ENCODE assay signal across 1 cellular context in the genomic region with DNA sequence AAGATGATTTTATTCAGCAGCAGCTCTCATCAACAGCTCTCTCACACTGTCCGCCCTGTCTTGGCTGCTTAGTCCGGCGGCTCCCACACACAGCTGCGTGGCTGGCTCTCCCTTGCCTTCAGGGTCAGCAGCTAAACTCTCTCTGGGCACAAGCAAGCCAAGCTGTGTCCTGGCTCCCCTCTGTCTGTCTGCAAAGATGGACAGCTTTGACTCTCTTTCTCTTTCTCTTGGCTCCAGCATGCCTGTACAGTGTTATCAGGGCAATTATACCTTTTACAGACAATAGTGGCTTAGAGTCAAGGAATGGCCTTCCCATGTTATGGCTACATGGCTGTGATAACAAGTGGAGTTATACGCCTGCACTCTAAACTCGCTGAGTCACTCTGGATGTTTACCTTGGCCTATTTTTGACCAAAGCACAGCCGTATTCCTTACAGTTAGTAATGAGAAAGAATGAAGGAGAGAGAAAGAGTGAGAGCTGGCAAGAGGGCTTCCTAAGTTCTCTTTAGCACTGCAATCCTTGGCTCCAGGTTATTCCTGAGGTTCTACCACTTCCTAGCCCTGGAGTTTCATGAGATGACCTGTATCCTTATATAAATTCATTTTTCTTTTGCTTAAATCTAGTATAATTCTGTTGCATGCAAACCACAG.
A peak's percentile ranks its signal among the peaks of the same experiment; 100 is the strongest.
TF ChIP-seq lines count a peak whose summit lies in the region.

No MANE protein-coding gene starts in this region.

TF ChIP-seq in K562, 482 proteins besides CTCF, POLR2A, EP300 and RAD21 (continued from another document and continues in another):
- no peak for TF ChIP-seq ARID3B (CRISPR knock-in tag; IDR thresholded peaks at IDR 0.05; ENCODE audit: borderline replicate concordance)
- TF ChIP-seq PHF21A (IDR thresholded peaks at IDR 0.05; ENCODE audit: borderline replicate concordance, low read depth): no peak
- TF ChIP-seq ZNF316 (IDR thresholded peaks at IDR 0.05): peak; percentile 98
- no peak for TF ChIP-seq ARID2 (IDR thresholded peaks at IDR 0.05)
- no peak for TF ChIP-seq ZNF324 (CRISPR knock-in tag; IDR thresholded peaks at IDR 0.05)
- no peak for TF ChIP-seq TAF1 (IDR thresholded peaks at IDR 0.05; ENCODE audit: control insufficient read depth, extremely low read depth, insufficient read depth, low read length, severe bottlenecking)
- no peak for TF ChIP-seq FOXJ3 (CRISPR knock-in tag; IDR thresholded peaks at IDR 0.05)
- TF ChIP-seq ZNF699 (CRISPR knock-in tag; IDR thresholded peaks at IDR 0.05; ENCODE audit: insufficient replicate concordance): no peak
- peak; percentile 45; the same call in 1 of the 2 replicates for TF ChIP-seq EGR1 (conservative IDR thresholded peaks at IDR 0.05)
- peak; percentile 98 to 99 for TF ChIP-seq FOXK2 (conservative IDR thresholded peaks at IDR 0.05 in 1 of 2, IDR thresholded peaks at IDR 0.05 in 1 of 2; ENCODE audit: low read depth in 2 of 2)
- TF ChIP-seq, protein P1, sequence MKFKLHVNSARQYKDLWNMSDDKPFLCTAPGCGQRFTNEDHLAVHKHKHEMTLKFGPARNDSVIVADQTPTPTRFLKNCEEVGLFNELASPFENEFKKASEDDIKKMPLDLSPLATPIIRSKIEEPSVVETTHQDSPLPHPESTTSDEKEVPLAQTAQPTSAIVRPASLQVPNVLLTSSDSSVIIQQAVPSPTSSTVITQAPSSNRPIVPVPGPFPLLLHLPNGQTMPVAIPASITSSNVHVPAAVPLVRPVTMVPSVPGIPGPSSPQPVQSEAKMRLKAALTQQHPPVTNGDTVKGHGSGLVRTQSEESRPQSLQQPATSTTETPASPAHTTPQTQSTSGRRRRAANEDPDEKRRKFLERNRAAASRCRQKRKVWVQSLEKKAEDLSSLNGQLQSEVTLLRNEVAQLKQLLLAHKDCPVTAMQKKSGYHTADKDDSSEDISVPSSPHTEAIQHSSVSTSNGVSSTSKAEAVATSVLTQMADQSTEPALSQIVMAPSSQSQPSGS (CRISPR knock-in tag; IDR thresholded peaks at IDR 0.05): no peak
- peak; percentile 75; the same call in 1 of the 2 replicates for TF ChIP-seq GATAD2B (IDR thresholded peaks at IDR 0.05; ENCODE audit: borderline replicate concordance)
- no peak for TF ChIP-seq NELFE (IDR thresholded peaks at IDR 0.05; ENCODE audit: insufficient read depth, insufficient read length)
- no peak for TF ChIP-seq ZNF444 (CRISPR knock-in tag; IDR thresholded peaks at IDR 0.05)
- TF ChIP-seq NBN (IDR thresholded peaks at IDR 0.05; ENCODE audit: low read depth): peak; percentile 82; the same call in 1 of the 2 replicates
- no peak for TF ChIP-seq ZBTB43 (CRISPR knock-in tag; IDR thresholded peaks at IDR 0.05)
- no peak for TF ChIP-seq ZSCAN29 (IDR thresholded peaks at IDR 0.05)
- TF ChIP-seq RBM22 (IDR thresholded peaks at IDR 0.05; ENCODE audit: low read depth, low read length, poor library complexity, severe bottlenecking): no peak
- no peak for TF ChIP-seq STAT5A (IDR thresholded peaks at IDR 0.05; ENCODE audit: borderline replicate concordance, low read length)
- 0 out of 2 replicates have a peak, but pooled peaks have one; percentile 17 for TF ChIP-seq ETV1 (tag; conservative IDR thresholded peaks at IDR 0.05; ENCODE audit: low read depth)
- TF ChIP-seq KLF6 (CRISPR knock-in tag; IDR thresholded peaks at IDR 0.05; ENCODE audit: borderline replicate concordance): 0 out of 2 replicates have a peak, but pooled peaks have one; percentile 9
- TF ChIP-seq SREBF1 (IDR thresholded peaks at IDR 0.05; ENCODE audit: borderline replicate concordance, low read depth, low read length): no peak
- peak; percentile 68 for TF ChIP-seq TEAD4 (IDR thresholded peaks at IDR 0.05; ENCODE audit: low read length)
- no peak for TF ChIP-seq TEAD4 (CRISPR knock-in tag; IDR thresholded peaks at IDR 0.05; ENCODE audit: borderline replicate concordance)
- TF ChIP-seq HOXB6 (CRISPR knock-in tag; IDR thresholded peaks at IDR 0.05; ENCODE audit: borderline replicate concordance): no peak
- TF ChIP-seq BCLAF1 (IDR thresholded peaks at IDR 0.05; ENCODE audit: borderline replicate concordance in 1 of 2, control insufficient read depth in 1 of 2, low read depth in 2 of 2, low read length in 1 of 2): no peak
- no peak for TF ChIP-seq LCOR (CRISPR knock-in tag; IDR thresholded peaks at IDR 0.05)
- TF ChIP-seq ZNF707 (CRISPR knock-in tag; conservative IDR thresholded peaks at IDR 0.05): no peak
- TF ChIP-seq, protein P2, sequence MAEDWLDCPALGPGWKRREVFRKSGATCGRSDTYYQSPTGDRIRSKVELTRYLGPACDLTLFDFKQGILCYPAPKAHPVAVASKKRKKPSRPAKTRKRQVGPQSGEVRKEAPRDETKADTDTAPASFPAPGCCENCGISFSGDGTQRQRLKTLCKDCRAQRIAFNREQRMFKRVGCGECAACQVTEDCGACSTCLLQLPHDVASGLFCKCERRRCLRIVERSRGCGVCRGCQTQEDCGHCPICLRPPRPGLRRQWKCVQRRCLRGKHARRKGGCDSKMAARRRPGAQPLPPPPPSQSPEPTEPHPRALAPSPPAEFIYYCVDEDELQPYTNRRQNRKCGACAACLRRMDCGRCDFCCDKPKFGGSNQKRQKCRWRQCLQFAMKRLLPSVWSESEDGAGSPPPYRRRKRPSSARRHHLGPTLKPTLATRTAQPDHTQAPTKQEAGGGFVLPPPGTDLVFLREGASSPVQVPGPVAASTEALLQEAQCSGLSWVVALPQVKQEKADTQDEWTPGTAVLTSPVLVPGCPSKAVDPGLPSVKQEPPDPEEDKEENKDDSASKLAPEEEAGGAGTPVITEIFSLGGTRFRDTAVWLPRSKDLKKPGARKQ (CRISPR knock-in tag; IDR thresholded peaks at IDR 0.05): no peak
- TF ChIP-seq TOE1 (IDR thresholded peaks at IDR 0.05; ENCODE audit: borderline replicate concordance): peak; percentile 40; the same call in 1 of the 2 replicates
- TF ChIP-seq TOE1 (CRISPR knock-in tag; IDR thresholded peaks at IDR 0.05; ENCODE audit: borderline replicate concordance, low read depth): no peak
- TF ChIP-seq ZNF589 (CRISPR knock-in tag; IDR thresholded peaks at IDR 0.05; ENCODE audit: low read depth): no peak
- TF ChIP-seq MCM3 (IDR thresholded peaks at IDR 0.05): no peak
- TF ChIP-seq, protein P3, sequence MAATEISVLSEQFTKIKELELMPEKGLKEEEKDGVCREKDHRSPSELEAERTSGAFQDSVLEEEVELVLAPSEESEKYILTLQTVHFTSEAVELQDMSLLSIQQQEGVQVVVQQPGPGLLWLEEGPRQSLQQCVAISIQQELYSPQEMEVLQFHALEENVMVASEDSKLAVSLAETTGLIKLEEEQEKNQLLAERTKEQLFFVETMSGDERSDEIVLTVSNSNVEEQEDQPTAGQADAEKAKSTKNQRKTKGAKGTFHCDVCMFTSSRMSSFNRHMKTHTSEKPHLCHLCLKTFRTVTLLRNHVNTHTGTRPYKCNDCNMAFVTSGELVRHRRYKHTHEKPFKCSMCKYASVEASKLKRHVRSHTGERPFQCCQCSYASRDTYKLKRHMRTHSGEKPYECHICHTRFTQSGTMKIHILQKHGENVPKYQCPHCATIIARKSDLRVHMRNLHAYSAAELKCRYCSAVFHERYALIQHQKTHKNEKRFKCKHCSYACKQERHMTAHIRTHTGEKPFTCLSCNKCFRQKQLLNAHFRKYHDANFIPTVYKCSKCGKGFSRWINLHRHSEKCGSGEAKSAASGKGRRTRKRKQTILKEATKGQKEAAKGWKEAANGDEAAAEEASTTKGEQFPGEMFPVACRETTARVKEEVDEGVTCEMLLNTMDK (IDR thresholded peaks at IDR 0.05; ENCODE audit: borderline replicate concordance, insufficient read depth, low read depth, low read length, poor library complexity, severe bottlenecking): no peak
- TF ChIP-seq MTA3 (IDR thresholded peaks at IDR 0.05; ENCODE audit: borderline replicate concordance): peak; percentile 80; the same call in 1 of the 2 replicates
- no peak for TF ChIP-seq MECOM (CRISPR knock-in tag; IDR thresholded peaks at IDR 0.05)
- TF ChIP-seq PHF20 (IDR thresholded peaks at IDR 0.05; ENCODE audit: partially characterized antibody): peak; percentile 56
- peak; percentile 45; the same call in 1 of the 2 replicates for TF ChIP-seq SMAD3 (CRISPR knock-in tag; conservative IDR thresholded peaks at IDR 0.05)
- no peak for TF ChIP-seq PHTF2 (CRISPR knock-in tag; IDR thresholded peaks at IDR 0.05)
- no peak for TF ChIP-seq CGGBP1 (CRISPR knock-in tag; IDR thresholded peaks at IDR 0.05)
- TF ChIP-seq, protein P4, sequence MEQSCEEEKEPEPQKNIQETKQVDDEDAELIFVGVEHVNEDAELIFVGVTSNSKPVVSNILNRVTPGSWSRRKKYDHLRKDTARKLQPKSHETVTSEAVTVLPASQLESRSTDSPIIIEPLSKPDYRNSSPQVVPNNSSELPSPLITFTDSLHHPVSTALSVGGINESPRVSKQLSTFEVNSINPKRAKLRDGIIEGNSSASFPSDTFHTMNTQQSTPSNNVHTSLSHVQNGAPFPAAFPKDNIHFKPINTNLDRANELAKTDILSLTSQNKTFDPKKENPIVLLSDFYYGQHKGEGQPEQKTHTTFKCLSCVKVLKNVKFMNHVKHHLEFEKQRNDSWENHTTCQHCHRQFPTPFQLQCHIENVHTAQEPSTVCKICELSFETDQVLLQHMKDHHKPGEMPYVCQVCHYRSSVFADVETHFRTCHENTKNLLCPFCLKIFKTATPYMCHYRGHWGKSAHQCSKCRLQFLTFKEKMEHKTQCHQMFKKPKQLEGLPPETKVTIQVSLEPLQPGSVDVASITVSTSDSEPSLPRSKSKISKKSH (CRISPR knock-in tag; IDR thresholded peaks at IDR 0.05): no peak
- peak; percentile 49; the same call in 1 of the 2 replicates for TF ChIP-seq FOXK1 (CRISPR knock-in tag; IDR thresholded peaks at IDR 0.05; ENCODE audit: borderline replicate concordance)
- no peak for TF ChIP-seq BRCA1 (IDR thresholded peaks at IDR 0.05)
- no peak for TF ChIP-seq BRCA1 (CRISPR knock-in tag; IDR thresholded peaks at IDR 0.05)
- no peak for TF ChIP-seq SAFB2 (IDR thresholded peaks at IDR 0.05; ENCODE audit: borderline replicate concordance, low read depth, low read length, severe bottlenecking)
- TF ChIP-seq ZZZ3 (IDR thresholded peaks at IDR 0.05): 0 out of 2 replicates have a peak, but pooled peaks have one; percentile 29
- peak; percentile 86 for TF ChIP-seq CBFA2T3 (IDR thresholded peaks at IDR 0.05)
- TF ChIP-seq COPS2 (conservative IDR thresholded peaks at IDR 0.05): no peak
- TF ChIP-seq SNRNP70 (optimal IDR thresholded peaks at IDR 0.05; ENCODE audit: low read depth, low read length): no peak
- TF ChIP-seq HDAC2 (IDR thresholded peaks at IDR 0.05): peak; percentile 88
- TF ChIP-seq MAFK (IDR thresholded peaks at IDR 0.05; ENCODE audit: low read length): peak; percentile 93
- TF ChIP-seq, protein P5, sequence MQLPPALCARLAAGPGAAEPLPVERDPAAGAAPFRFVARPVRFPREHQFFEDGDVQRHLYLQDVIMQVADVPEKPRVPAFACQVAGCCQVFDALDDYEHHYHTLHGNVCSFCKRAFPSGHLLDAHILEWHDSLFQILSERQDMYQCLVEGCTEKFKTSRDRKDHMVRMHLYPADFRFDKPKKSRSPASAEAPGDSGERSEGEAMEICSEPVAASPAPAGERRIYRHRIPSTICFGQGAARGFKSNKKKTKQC (CRISPR knock-in tag; IDR thresholded peaks at IDR 0.05): no peak
- TF ChIP-seq MYC (IDR thresholded peaks at IDR 0.05; ENCODE audit: low read depth, low read length): no peak
- TF ChIP-seq MYC (CRISPR knock-in tag; IDR thresholded peaks at IDR 0.05; ENCODE audit: borderline replicate concordance, low read depth): 0 out of 2 replicates have a peak, but pooled peaks have one; percentile 48
- no peak for TF ChIP-seq HMGN3 (IDR thresholded peaks at IDR 0.05; ENCODE audit: borderline replicate concordance, extremely low read depth, insufficient read length, low read depth, low read length)
- TF ChIP-seq EP400 (IDR thresholded peaks at IDR 0.05): peak; percentile 78
